12 cellular contexts compared by ENCODE assay signal in genomic region chr11:8610532-8611116, GRCh38. TPM values are rescaled to one million over a fixed set of nuclear protein-coding genes. Genes with fewer than 3 reads are reported as not detected.
DNase-seq lines count a peak whose midpoint lies in the region; ATAC-seq and TF ChIP-seq lines count a peak whose summit lies in the region.
"Had no signal": no experiment of that assay in that cellular context is flagged by ENCODE, and none has a peak within 500 bp of the region (broad histone marks: within the 10 kb centered on the region; RNA-seq: fewer than 3 reads in every experiment).

No MANE protein-coding gene starts in this region.

- no peak overlapping the region for H3K4me3 ChIP-seq in MM.1S (ENCODE audit: low read length)

- no peaks in the 10 kb centered on the region for H3K9me2 ChIP-seq in MM.1S (replicated peaks; ENCODE audit: insufficient read depth, low read length)

- H3K4me2 ChIP-seq in MM.1S (ENCODE audit: low read depth, low read length) = no peak overlapping the region

- H3K9me3 Mint-ChIP-seq in activated CD8-positive, alpha-beta T cell treated with anti-CD3 and anti-CD28 coated beads, Interleukin-2, amount 10 ng/mL, durations not matched to agents 7 days and 5 days (ENCODE audit: insufficient read depth) = no peaks in the 10 kb centered on the region
- H3K9me3 Mint-ChIP-seq: activated T-cell treated with anti-CD3 and anti-CD28 coated beads, Interleukin-2, amount 50 U/mL, for 4 hours; dendritic cell treated with granulocyte-macrophage colony-stimulating factor and Interleukin-4, amounts not matched to agents 40 ng/mL and 50 ng/mL, for 4 days had no signal

- no peak overlapping the region for H2AFZ ChIP-seq in MM.1S (ENCODE audit: low read length)

- no peaks in the 10 kb centered on the region for H3K79me2 ChIP-seq in MM.1S (ENCODE audit: low read length)

- H3K4me1 ChIP-seq in MM.1S (ENCODE audit: low read length) = no peaks in the 10 kb centered on the region; the same call in 1 of the 2 replicates

- no peak for TF ChIP-seq CTCF in MM.1S (IDR thresholded peaks at IDR 0.05; ENCODE audit: low read length)

- CTCF ChIA-PET in activated CD8-positive, alpha-beta T cell treated with anti-CD3 and anti-CD28 coated beads, Interleukin-2, amount 10 ng/mL, durations not matched to agents 7 days and 5 days (lab: Charles Lee) = interaction anchor here (0.7 kb wide), 1 partner anchor 422 kb away, joined by 3 read pairs; no protein-coding TSS in a partner anchor

- H3K36me3 Mint-ChIP-seq in activated CD8-positive, alpha-beta T cell treated with anti-CD3 and anti-CD28 coated beads, Interleukin-2, amount 10 ng/mL, durations not matched to agents 7 days and 5 days (ENCODE audit: low read depth) = peaks cover 4% of the 10 kb centered on the region

- H3K27me3 Mint-ChIP-seq in activated CD8-positive, alpha-beta T cell treated with anti-CD3 and anti-CD28 coated beads, Interleukin-2, amount 10 ng/mL, durations not matched to agents 7 days and 5 days (ENCODE audit: low read depth) = peaks cover 5% of the 10 kb centered on the region

- H3K4me3 Mint-ChIP-seq in activated CD8-positive, alpha-beta T cell treated with anti-CD3 and anti-CD28 coated beads, Interleukin-2, amount 10 ng/mL, durations not matched to agents 7 days and 5 days = no peak overlapping the region
- H3K4me3 Mint-ChIP-seq: activated T-cell treated with anti-CD3 and anti-CD28 coated beads, Interleukin-2, amount 50 U/mL, for 4 hours; dendritic cell treated with granulocyte-macrophage colony-stimulating factor and Interleukin-4, amounts not matched to agents 40 ng/mL and 50 ng/mL, for 4 days had no signal

- POLR2A ChIA-PET in activated CD8-positive, alpha-beta T cell treated with anti-CD3 and anti-CD28 coated beads, Interleukin-2, amount 10 ng/mL, durations not matched to agents 7 days and 5 days (lab: Charles Lee) = interaction anchor here (0.7 kb wide), 1 partner anchor 15 kb away, joined by 4 read pairs; no protein-coding TSS in a partner anchor

- no peak overlapping the region for H3K27ac Mint-ChIP-seq in activated CD8-positive, alpha-beta T cell treated with anti-CD3 and anti-CD28 coated beads, Interleukin-2, amount 10 ng/mL, durations not matched to agents 7 days and 5 days
- H3K27ac Mint-ChIP-seq: dendritic cell treated with granulocyte-macrophage colony-stimulating factor and Interleukin-4, amounts not matched to agents 40 ng/mL and 50 ng/mL, for 4 days had no signal

- no peaks in the 10 kb centered on the region for H4K20me1 ChIP-seq in MM.1S (ENCODE audit: insufficient read depth, low read length)

- no peak overlapping the region for H3K9ac ChIP-seq in MM.1S (ENCODE audit: low read length)

- no peaks in the 10 kb centered on the region for H3F3A ChIP-seq in MM.1S (ENCODE audit: insufficient read depth, low read length)

- no peak overlapping the region for H3K27ac ChIP-seq in MM.1S (ENCODE audit: low read length)

- ATAC-seq in HG02610 (IDR thresholded peaks at IDR 0.05; ENCODE audit: unreplicated experiment) = peak; percentile 45
- ATAC-seq in activated CD8-positive, alpha-beta T cell treated with anti-CD3 and anti-CD28 coated beads, Interleukin-2, amount 10 ng/mL, durations not matched to agents 7 days and 5 days = peak; percentile 67
- ATAC-seq: SK-N-SH treated with all-trans-retinoic acid at 6 μM for 48 hours had no signal

- no peaks in the 10 kb centered on the region for H3K9me3 ChIP-seq in MM.1S (replicated peaks; ENCODE audit: insufficient read depth, low read length)

- DNase-seq in NCI-H2107 treated with DMSO at 0.1 percent for 48 hours (lab: John Stamatoyannopoulos, UW; ENCODE audit: unreplicated experiment) (peak; percentile 70), NCI-H2107 (lab: John Stamatoyannopoulos, UW) (no peak), left kidney (ENCODE audit: low read depth, low spot score) (peak; percentile 97), GM19238 (ENCODE audit: insufficient read length, low spot score) (no peak), NCI-H1930 (lab: John Stamatoyannopoulos, UW) (no peak), MM.1S (no peak)
- DNase-seq in activated CD8-positive, alpha-beta T cell treated with anti-CD3 and anti-CD28 coated beads, Interleukin-2, amount 10 ng/mL, durations not matched to agents 7 days and 5 days = peak; percentile 45
- DNase-seq: activated T-cell treated with anti-CD3 and anti-CD28 coated beads, Interleukin-2, amount 50 U/mL, for 4 hours had no signal

- peaks cover 6% of the 10 kb centered on the region for H3K4me1 Mint-ChIP-seq in activated CD8-positive, alpha-beta T cell treated with anti-CD3 and anti-CD28 coated beads, Interleukin-2, amount 10 ng/mL, durations not matched to agents 7 days and 5 days (ENCODE audit: low read depth)

- H3K27me3 ChIP-seq in MM.1S (replicated peaks; ENCODE audit: insufficient read depth, low read length) = no peaks in the 10 kb centered on the region

- no peaks in the 10 kb centered on the region for H3K36me3 ChIP-seq in MM.1S (replicated peaks; ENCODE audit: insufficient read depth, low read length)

RNA-seq across cellular contexts. Expression of gene STK33, which starts 16.6 kb away (rescaled TPM):
- total RNA-seq in activated CD8-positive, alpha-beta T cell treated with anti-CD3 and anti-CD28 coated beads, Interleukin-2, amount 10 ng/mL, durations not matched to agents 7 days and 5 days = 1 to 10 TPM; 3.7 to 3.9 TPM
- total RNA-seq: A673 had no signal

Comparison
In these comparisons a context has a peak if more than half of its experiments do, and no peak if none do; other contexts are left out.
1. DNase-seq: peak in NCI-H2107 treated with DMSO at 0.1 percent for 48 hours (single experiment), activated CD8-positive, alpha-beta T cell treated with anti-CD3 and anti-CD28 coated beads, Interleukin-2, amount 10 ng/mL, durations not matched to agents 7 days and 5 days (single experiment) and left kidney (single experiment); none in NCI-H2107 (single experiment), GM19238 (single experiment), NCI-H1930 (0 of 2) and MM.1S (single experiment).